In the genomic region with DNA sequence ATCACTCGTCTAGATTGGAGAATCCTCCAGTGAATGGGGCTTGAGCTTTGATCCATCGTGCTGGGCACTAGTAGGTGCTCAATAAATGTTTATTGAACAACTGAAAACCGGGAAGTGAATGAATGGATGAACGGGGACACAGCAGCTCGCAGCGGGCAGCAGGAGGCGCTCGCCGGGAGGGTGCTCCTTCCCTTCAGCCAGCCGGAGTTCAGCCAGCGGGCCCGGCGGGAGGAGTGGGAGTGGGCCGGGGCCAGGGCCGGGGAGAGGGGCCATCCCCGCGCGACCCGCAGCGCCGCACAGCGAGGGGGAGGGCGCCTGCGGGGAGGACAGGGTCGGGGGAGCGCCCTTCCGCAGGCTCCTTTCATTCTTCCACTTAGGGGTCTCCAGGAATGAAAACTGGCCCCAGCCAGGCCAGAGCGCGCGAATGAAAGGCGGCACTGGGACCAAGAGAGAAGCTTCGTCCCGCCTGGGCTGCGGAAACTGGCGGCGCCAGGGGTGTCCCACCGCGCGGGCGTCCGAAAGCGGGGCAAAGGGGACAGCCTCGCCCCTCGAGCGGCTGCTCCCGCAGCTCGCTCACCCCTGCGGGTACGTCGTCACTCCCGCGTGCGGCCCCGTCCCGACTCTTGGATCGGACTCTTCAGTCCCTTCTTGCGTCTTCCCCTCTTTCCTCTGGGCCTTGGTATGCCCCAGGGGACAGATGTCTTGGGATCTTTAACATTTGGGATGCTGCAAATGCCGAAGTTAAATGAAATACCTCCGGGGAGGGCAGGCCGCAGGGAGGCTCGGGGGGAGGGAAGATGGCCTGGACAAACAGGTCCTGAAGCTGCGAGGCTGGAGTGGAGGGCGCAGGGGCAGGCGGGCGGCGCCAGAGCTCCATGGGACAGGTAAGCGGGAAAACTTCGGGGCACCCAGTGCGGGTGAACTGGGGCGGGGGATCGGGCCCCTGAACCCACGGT, we compare ENCODE assay signal across 8 cellular contexts. TPM values are rescaled to one million over a fixed set of nuclear protein-coding genes. Genes with fewer than 3 reads are reported as not detected.
DNase-seq lines count a peak whose midpoint lies in the region; ATAC-seq, FAIRE-seq and TF ChIP-seq lines count a peak whose summit lies in the region.

No MANE protein-coding gene starts in this region.

- no peaks in the 10 kb centered on the region for H3K9me3 Mint-ChIP-seq in osteocyte (ENCODE audit: unreplicated experiment)

- no peak overlapping the region for H3K27ac Mint-ChIP-seq in osteocyte (ENCODE audit: unreplicated experiment)

- H3K4me3 ChIP-seq in WI38 (ENCODE audit: low read depth, low read length), result peak overlapping the region; percentile 56

- H3K4me3 Mint-ChIP-seq in osteocyte (ENCODE audit: unreplicated experiment), result peak overlapping the region; percentile 78

- peaks cover 2% of the 10 kb centered on the region for H3K27me3 Mint-ChIP-seq in osteocyte (ENCODE audit: unreplicated experiment)

- no peak for ATAC-seq in GM21786 (IDR thresholded peaks at IDR 0.05; ENCODE audit: unreplicated experiment)

- peaks cover 40% of the 10 kb centered on the region for H3K4me1 Mint-ChIP-seq in osteocyte (ENCODE audit: unreplicated experiment)

- FAIRE-seq in frontal cortex (lab: Jason Lieb, UNC), result no peak

- DNase-seq in activated CD4-positive, alpha-beta T cell treated with anti-CD3 and anti-CD28 coated beads, Interleukin-2, amount 50 U/mL, for 1 hour, result peak; percentile 19
- no peak for DNase-seq in activated CD4-positive, alpha-beta T cell treated with anti-CD3 and anti-CD28 coated beads, Interleukin-2, amount 50 U/mL, for 4 hours
- DNase-seq in HuH-7.5 (ENCODE audit: low spot score) (peak; percentile 78), frontal cortex (ENCODE audit: low spot score in 2 of 2) (peak; percentile 57 to 66), osteocyte (ENCODE audit: extremely low spot score, unreplicated experiment) (no peak), occipital lobe (lab: John Stamatoyannopoulos, UW) (no peak)

- TF ChIP-seq CTCF in WI38 (IDR thresholded peaks at IDR 0.05; ENCODE audit: low read depth, low read length) (peak; percentile 39), osteocyte (IDR thresholded peaks at IDR 0.05) (peak; percentile 70)

- H3K36me3 Mint-ChIP-seq in osteocyte (ENCODE audit: unreplicated experiment), result no peaks in the 10 kb centered on the region

RNA-seq across cellular contexts. Expression of gene INAVA, which starts 3.6 kb away (rescaled TPM):
- total RNA-seq in frontal cortex (0.82 TPM), osteocyte (2.0 and 2.1 TPM in 2 replicates), occipital lobe (1.4 TPM)

RNA-seq across cellular contexts. Expression of gene GPR25, which starts 18.3 kb away (rescaled TPM):
- not detected for total RNA-seq in frontal cortex
- total RNA-seq in osteocyte, result not detected in 2 replicates
- total RNA-seq in occipital lobe, result not detected

Comparison
In these comparisons a context has a peak if more than half of its experiments do, and no peak if none do; other contexts are left out.
1. DNase-seq: peak in activated CD4-positive, alpha-beta T cell treated with anti-CD3 and anti-CD28 coated beads, Interleukin-2, amount 50 U/mL, for 1 hour (single experiment), HuH-7.5 (single experiment) and frontal cortex (2 of 2); none in activated CD4-positive, alpha-beta T cell treated with anti-CD3 and anti-CD28 coated beads, Interleukin-2, amount 50 U/mL, for 4 hours (0 of 2), osteocyte (single experiment) and occipital lobe (single experiment).